Comparison of ENCODE assay signal across 22 cellular contexts in genomic region chr12:130110910-130111309, GRCh38. TPM values are rescaled to one million over a fixed set of nuclear protein-coding genes. Genes with fewer than 3 reads are reported as not detected.
A peak's percentile ranks its signal among the peaks of the same experiment; 100 is the strongest.
DNase-seq lines count a peak whose midpoint lies in the region; ATAC-seq, FAIRE-seq and TF ChIP-seq lines count a peak whose summit lies in the region.
"Had no signal": no experiment of that assay in that cellular context is flagged by ENCODE, and none has a peak within 500 bp of the region (broad histone marks: within the 10 kb centered on the region; RNA-seq: fewer than 3 reads in every experiment).

No MANE protein-coding gene starts in this region.

- no peak for ATAC-seq in GM23338
- ATAC-seq: A549 had no signal

- WGBS in H1 (ENCODE audit: extremely low coverage in 1 of 2, insufficient coverage in 1 of 2, insufficient read length in 1 of 2, insufficient replicate concordance in 2 of 2, low coverage in 1 of 2, low lambda C conversion rate in 2 of 2, missing lambda C conversion rate in 1 of 2), 2 experiments: 90% methylated on average over 8 of the region's 8 CpGs; no CpG with 5 or more reads in 1 of the 2 experiments

- H3K27ac Mint-ChIP-seq in nephron progenitor cell (no peak overlapping the region), GM23338 (no peak overlapping the region)
- H3K27ac Mint-ChIP-seq: CD14-positive monocyte; CD4-positive, alpha-beta T cell; CD8-positive, alpha-beta memory T cell had no signal

- H3K27me3 Mint-ChIP-seq in nephron progenitor cell (ENCODE audit: low read depth, poor library complexity) (peaks cover 18% of the 10 kb centered on the region), GM23338 (ENCODE audit: insufficient read depth, low read depth, poor library complexity) (peaks cover 6% of the 10 kb centered on the region)

- H3K4me3 Mint-ChIP-seq in nephron progenitor cell: peak overlapping the region; percentile 62
- H3K4me3 Mint-ChIP-seq in GM23338: no peak overlapping the region
- H3K4me3 Mint-ChIP-seq: CD14-positive monocyte; CD4-positive, alpha-beta T cell; CD8-positive, alpha-beta memory T cell had no signal

- no peak overlapping the region for H2BK120ac ChIP-seq in H1 (replicated peaks; ENCODE audit: low read depth, low read length)

- no peak overlapping the region for H2BK12ac ChIP-seq in H1 (ENCODE audit: low read depth, low read length)

- no peak overlapping the region for H3K27ac ChIP-seq in BLaER1 treated with 17β-estradiol and CSF1 and Interleukin-3, amounts not matched to agents 10 nM and 100 nM
- H3K27ac ChIP-seq in H1 (ENCODE audit: low read depth, low read length) (no peak overlapping the region), GM23338 (ENCODE audit: low read depth) (no peak overlapping the region)
- H3K27ac ChIP-seq: A549, GM23248 had no signal

- no peak for TF ChIP-seq EP300 in H1 (IDR thresholded peaks at IDR 0.05; ENCODE audit: borderline replicate concordance in 1 of 2, low read depth in 2 of 2, low read length in 2 of 2)

- H3F3A ChIP-seq in GM23338 (replicated peaks; ENCODE audit: low read depth): no peaks in the 10 kb centered on the region

- no peak overlapping the region for H2BK15ac ChIP-seq in H1 (ENCODE audit: low read length)

- H3K9me2 ChIP-seq in GM23338 (ENCODE audit: insufficient read depth): no peaks in the 10 kb centered on the region

- H3K4me1 Mint-ChIP-seq in nephron progenitor cell (peaks cover 81% of the 10 kb centered on the region), GM23338 (no peaks in the 10 kb centered on the region)
- H3K4me1 Mint-ChIP-seq: CD14-positive monocyte; CD8-positive, alpha-beta memory T cell had no signal

- no peak overlapping the region for H3K14ac ChIP-seq in H1 (ENCODE audit: insufficient read length)

- no peak overlapping the region for H2BK20ac ChIP-seq in H1 (ENCODE audit: low read length)

- H3K4ac ChIP-seq in H1 (replicated peaks; ENCODE audit: insufficient read length, low read depth, low read length): no peak overlapping the region

- peaks cover 0 to 41% (median 29%) of the 10 kb centered on the region in 10 experiments; a peak in 15 of 20 replicates for H3K4me1 ChIP-seq in BLaER1 treated with 17β-estradiol and CSF1 and Interleukin-3, amounts not matched to agents 10 nM and 100 nM
- H3K4me1 ChIP-seq in H1 (replicated peaks in 1 of 4; ENCODE audit: control insufficient read depth in 3 of 4, insufficient read depth in 4 of 4, low read length in 3 of 4) (no peaks in the 10 kb centered on the region), GM23338 (ENCODE audit: insufficient read depth) (no peaks in the 10 kb centered on the region)
- H3K4me1 ChIP-seq: A549, HAP-1 had no signal

- TF ChIP-seq POLR2A in H1 (IDR thresholded peaks at IDR 0.05; ENCODE audit: control extremely low read depth in 1 of 2, low read depth in 2 of 2, low read length in 2 of 2): no peak

- CTCF ChIA-PET in H1 (lab: Charles Lee; ENCODE audit: partially characterized antibody): interaction anchor here (0.7 to 1.4 kb wide), 2 partner anchors 11 to 27 kb away, joined by 3 to 4 read pairs; no protein-coding TSS in a partner anchor

- H4K91ac ChIP-seq in H1 (replicated peaks; ENCODE audit: insufficient read length, low read length): no peak overlapping the region

- H2AFZ ChIP-seq in H1 (ENCODE audit: low read length) (no peak overlapping the region), GM23338 (no peak overlapping the region)
- H2AFZ ChIP-seq: GM23248 had no signal

- H3K23me2 ChIP-seq in H1 (ENCODE audit: low read depth, low read length): no peaks in the 10 kb centered on the region

- H3K56ac ChIP-seq in H1 (replicated peaks; ENCODE audit: insufficient read length, low read depth, low read length): no peak overlapping the region

- peak overlapping the region; percentile 13 for H3K23ac ChIP-seq in H1 (ENCODE audit: insufficient read length)

- peaks cover 17 to 35% (median 24%) of the 10 kb centered on the region in 11 experiments for H3K9me3 ChIP-seq in BLaER1 treated with 17β-estradiol and CSF1 and Interleukin-3, amounts not matched to agents 10 nM and 100 nM (replicated peaks in 1 of 11)
- H3K9me3 ChIP-seq in H1 (ENCODE audit: insufficient read depth in 2 of 2, low read depth in 1 of 2, low read length in 1 of 2): no peaks in the 10 kb centered on the region
- H3K9me3 ChIP-seq: HAP-1 had no signal

- TF ChIP-seq CTCF in H1 (IDR thresholded peaks at IDR 0.05; ENCODE audit: control extremely low read depth in 1 of 3, insufficient read depth in 1 of 3, low read depth in 1 of 3, low read length in 3 of 3): no peak
- no peak for TF ChIP-seq CTCF in nephron progenitor cell (IDR thresholded peaks at IDR 0.05)
- no peak for TF ChIP-seq CTCF in GM23338 (conservative IDR thresholded peaks at IDR 0.05; ENCODE audit: low read depth in 2 of 2)

- H3K9me3 Mint-ChIP-seq in nephron progenitor cell (peaks cover 7% of the 10 kb centered on the region), GM23338 (peaks cover 99% of the 10 kb centered on the region)

- DNase-seq in H1 (ENCODE audit: low read depth in 1 of 2, low spot score in 2 of 2) (no peak), nephron progenitor cell (no peak), GM23338 (ENCODE audit: low spot score) (no peak), AG08396 (ENCODE audit: low spot score) (no peak), mesenteric fat pad (ENCODE audit: low spot score) (no peak)
- DNase-seq: 8988T; ACHN; Calu3; CD4-positive, alpha-beta T cell; CD8-positive, alpha-beta memory T cell; DMS53; DMS79 treated with DMSO at 0.1 percent for 48 hours; GM23248 had no signal

- H3K4me3 ChIP-seq in BLaER1 treated with 17β-estradiol and CSF1 and Interleukin-3, amounts not matched to agents 10 nM and 100 nM: no peak overlapping the region
- H3K4me3 ChIP-seq in H1 (ENCODE audit: extremely low read depth in 1 of 4, insufficient read depth in 2 of 4, low read depth in 3 of 4, low read length in 4 of 4): no peak overlapping the region
- H3K4me3 ChIP-seq in GM23338: no peak overlapping the region
- H3K4me3 ChIP-seq: A549, GM23248, HAP-1 had no signal

- no peak overlapping the region for H4K8ac ChIP-seq in H1 (ENCODE audit: extremely low read depth, insufficient read depth, low read length)

- H3K36me3 Mint-ChIP-seq in nephron progenitor cell (ENCODE audit: low read depth) (no peaks in the 10 kb centered on the region), GM23338 (ENCODE audit: low read depth) (peaks cover 54% of the 10 kb centered on the region)
- H3K36me3 Mint-ChIP-seq: CD14-positive monocyte; CD8-positive, alpha-beta memory T cell had no signal

- H3K79me2 ChIP-seq in H1 (ENCODE audit: control insufficient read depth in 1 of 2, insufficient read depth in 2 of 2, low read length in 2 of 2) (no peaks in the 10 kb centered on the region), GM23338 (replicated peaks; ENCODE audit: insufficient read depth) (no peaks in the 10 kb centered on the region)

- no peak overlapping the region for H2AK5ac ChIP-seq in H1 (ENCODE audit: low read depth, low read length)

- no peak overlapping the region for H2BK5ac ChIP-seq in H1 (ENCODE audit: low read depth, low read length)

- no peak overlapping the region for H3K9ac ChIP-seq in BLaER1 treated with 17β-estradiol and CSF1 and Interleukin-3, amounts not matched to agents 10 nM and 100 nM
- no peak overlapping the region for H3K9ac ChIP-seq in H1 (replicated peaks in 1 of 4; ENCODE audit: extremely low read depth in 1 of 4, low read depth in 3 of 4, low read length in 3 of 4)
- H3K9ac ChIP-seq: GM23248 had no signal

- no peak for FAIRE-seq in H1 (lab: Jason Lieb, UNC)
- FAIRE-seq: A549, GM12892, GM19239, H54 had no signal

- no peaks in the 10 kb centered on the region for H3K36me3 ChIP-seq in BLaER1 treated with 17β-estradiol and CSF1 and Interleukin-3, amounts not matched to agents 10 nM and 100 nM
- H3K36me3 ChIP-seq in H1 (ENCODE audit: control insufficient read depth in 2 of 4, insufficient read depth in 4 of 4, low read length in 3 of 4): no peaks in the 10 kb centered on the region
- H3K36me3 ChIP-seq in GM23338 (ENCODE audit: insufficient read depth): no peaks in the 10 kb centered on the region
- H3K36me3 ChIP-seq: HAP-1 had no signal

- H3K27me3 ChIP-seq in BLaER1 treated with 17β-estradiol and CSF1 and Interleukin-3, amounts not matched to agents 10 nM and 100 nM: no peaks in the 10 kb centered on the region
- H3K27me3 ChIP-seq in H1 (replicated peaks in 1 of 4; ENCODE audit: control insufficient read depth in 3 of 4, extremely low read depth in 1 of 4, insufficient read depth in 3 of 4, low read length in 3 of 4) (peaks cover 0 to 10% (median 5%) of the 10 kb centered on the region in 4 experiments; a peak in 3 of 7 replicates), GM23338 (ENCODE audit: insufficient read depth) (no peaks in the 10 kb centered on the region)

- no peaks in the 10 kb centered on the region; the same call in 1 of the 2 replicates for H3K79me1 ChIP-seq in H1 (ENCODE audit: low read depth, low read length)

- TF ChIP-seq RAD21 in H1 (IDR thresholded peaks at IDR 0.05 in 1 of 2, conservative IDR thresholded peaks at IDR 0.05 in 1 of 2; ENCODE audit: low read depth in 2 of 2, low read length in 2 of 2): no peak

- H4K20me1 ChIP-seq in BLaER1 treated with 17β-estradiol and CSF1 and Interleukin-3, amounts not matched to agents 10 nM and 100 nM: no peaks in the 10 kb centered on the region
- H4K20me1 ChIP-seq in H1 (replicated peaks in 1 of 2; ENCODE audit: control insufficient read depth in 1 of 2, insufficient read depth in 2 of 2, low read length in 2 of 2) (no peaks in the 10 kb centered on the region), GM23338 (replicated peaks; ENCODE audit: insufficient read depth) (no peaks in the 10 kb centered on the region)

- no peak overlapping the region for H3K18ac ChIP-seq in H1 (ENCODE audit: extremely low read depth, low read length)

- H4K5ac ChIP-seq in H1 (ENCODE audit: insufficient read length, low read depth, low read length): no peak overlapping the region

- POLR2A ChIA-PET in H1 (lab: Charles Lee; ENCODE audit: partially characterized antibody): interaction anchor here (1.0 kb wide), 1 partner anchor 26 kb away, joined by 3 read pairs; no protein-coding TSS in a partner anchor

- peak overlapping the region in 8 of 11 experiments; percentile 49 to 76 (median 62); a peak in 15 of 22 replicates for H3K4me2 ChIP-seq in BLaER1 treated with 17β-estradiol and CSF1 and Interleukin-3, amounts not matched to agents 10 nM and 100 nM
- H3K4me2 ChIP-seq in H1 (ENCODE audit: insufficient read depth in 1 of 2, low read depth in 2 of 2, low read length in 2 of 2): no peak overlapping the region
- H3K4me2 ChIP-seq in GM23338: no peak overlapping the region
- H3K4me2 ChIP-seq: A549 had no signal

RNA-seq across cellular contexts. Expression of gene FZD10, which starts 51.4 kb away (rescaled TPM):
- 0.36 and 0.60 TPM in 2 replicates for total RNA-seq in H1 (2021; fragmentation: NEBNext Ultra II Directional; extraction: Animal tissue kit (Norgen Biotek cat#: 25700))
- 0.11 and 0.36 TPM in 2 replicates for polyA plus RNA-seq in H1 (2011; rRNA removed)
- polyA plus RNA-seq in H1 (2011; cell fraction: cytosol; rRNA removed): 0.32 TPM
- 0.58 TPM for polyA plus RNA-seq in H1 (2011; cell fraction: nucleus; rRNA removed)
- 0.10 to 0.36 TPM (median 0.24 TPM) in 4 replicates for polyA plus RNA-seq in H1 (2012, experiment 1 of 2)
- polyA plus RNA-seq in H1 (2012, experiment 2 of 2): 0.20 TPM
- 0.41 TPM for polyA plus RNA-seq in H1 (2013, experiment 1 of 2)
- 0.52 TPM for polyA plus RNA-seq in H1 (2013, experiment 2 of 2)
- polyA minus RNA-seq in H1 (2011; rRNA and poly(A)+ RNA removed): 0.32 and 0.34 TPM in 2 replicates
- polyA minus RNA-seq in H1 (2011; cell fraction: cytosol; rRNA and poly(A)+ RNA removed): 0.51 TPM
- polyA minus RNA-seq in H1 (2011; cell fraction: nucleus; rRNA and poly(A)+ RNA removed): 2.1 TPM
- total RNA-seq in GM23338 (2014; rRNA removed; shearing (Covaris generic)): 0.35 and 0.45 TPM in 2 replicates
- 0.11 and 0.14 TPM in 2 replicates for polyA plus RNA-seq in GM23338 (2016; fragmentation: Nextera tagmentation; extraction: Ambion mirVana)
- 1.2 TPM for total RNA-seq in mesenteric fat pad
- total RNA-seq: Calu3; CD4-positive, alpha-beta T cell; CD8-positive, alpha-beta memory T cell; G401; GM23248 had no signal
- polyA plus RNA-seq: A549; BJ; CD14-positive monocyte; CD8-positive, alpha-beta memory T cell; GM23248 had no signal

Comparison
In these comparisons a context has a peak if more than half of its experiments do, and no peak if none do; other contexts are left out.
1. H3K4me2 ChIP-seq: peak in BLaER1 treated with 17β-estradiol and CSF1 and Interleukin-3, amounts not matched to agents 10 nM and 100 nM (8 of 11); none in H1 (0 of 2) and GM23338 (single experiment).